In the genomic region with DNA sequence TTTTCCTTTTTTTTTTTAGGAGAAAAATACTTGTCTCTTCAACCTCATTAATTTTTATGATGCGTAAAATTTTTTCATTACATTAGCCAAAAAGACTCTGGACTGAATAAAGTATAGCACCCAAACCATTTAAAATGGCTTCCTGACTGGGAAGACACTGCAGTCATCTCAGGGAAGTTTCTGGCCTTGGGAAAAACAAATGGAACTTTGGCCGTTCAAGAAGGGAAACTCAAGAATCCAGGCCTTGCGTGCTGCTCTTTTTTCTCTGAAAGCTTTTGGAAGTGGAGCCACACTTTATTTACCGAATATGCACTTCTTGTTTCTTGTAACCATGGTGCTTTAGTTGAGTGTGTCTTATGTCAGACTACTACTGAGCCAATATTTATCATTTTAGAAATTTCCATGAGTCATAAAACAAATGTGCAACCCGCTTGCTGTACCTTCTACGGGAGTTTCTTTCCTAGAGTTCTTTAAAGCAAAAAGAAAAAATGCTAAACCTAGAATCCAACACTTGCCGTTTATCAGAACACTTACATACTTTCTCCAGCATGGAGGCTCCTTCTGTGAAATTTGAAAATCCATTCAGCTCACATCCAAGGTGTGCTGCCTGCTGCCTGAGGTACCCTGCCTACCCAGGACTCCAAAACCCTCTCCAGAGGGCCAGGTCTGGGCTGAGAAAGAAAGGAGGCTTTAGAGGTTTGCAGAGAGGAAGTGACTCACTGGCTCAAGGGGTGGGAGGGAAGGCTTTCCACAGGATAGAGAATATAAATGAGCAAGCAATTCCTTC, we compare ENCODE assay signal across 8 cellular contexts. TPM values are rescaled to one million over a fixed set of nuclear protein-coding genes. Genes with fewer than 3 reads are reported as not detected.
DNase-seq lines count a peak whose midpoint lies in the region; ATAC-seq and TF ChIP-seq lines count a peak whose summit lies in the region.

No MANE protein-coding gene starts in this region.

- ATAC-seq in GM21723 (IDR thresholded peaks at IDR 0.05; ENCODE audit: unreplicated experiment), result no peak
- ATAC-seq in HG03039 (IDR thresholded peaks at IDR 0.05; ENCODE audit: unreplicated experiment), result no peak

- peak; percentile 55 for DNase-seq in stimulated activated CD4-positive, alpha-beta T cell treated with anti-CD3 and anti-CD28 coated beads, Interleukin-15, amount 100 ng/mL, for 24 hours
- DNase-seq in stimulated activated CD4-positive, alpha-beta T cell treated with anti-CD3 and anti-CD28 coated beads, Interleukin-4, amount 100 ng/mL, for 4 hours, result no peak
- DNase-seq in SJCRH30, result peak; percentile 43 to 60
- DNase-seq in dorsolateral prefrontal cortex, result no peak
- peak; percentile 40 for DNase-seq in mucosa of gallbladder (ENCODE audit: low spot score)
- DNase-seq in GM13977 (ENCODE audit: low spot score), result no peak

- H3K27me3 ChIP-seq in SJCRH30, result no peaks in the 10 kb centered on the region
- H3K27me3 ChIP-seq in dorsolateral prefrontal cortex, result no peaks in the 10 kb centered on the region

- in situ Hi-C loops in GM13977 (cut with MboI; ENCODE audit: low pct_unique_long_range_greater_than_20kb, low sequenced_read_pairs, unreplicated experiment), result no loop called here

- no peaks in the 10 kb centered on the region for H3K36me3 ChIP-seq in SJCRH30

- no peak overlapping the region for H3K4me3 ChIP-seq in SJCRH30
- peak overlapping the region in 1 of 59 donors; percentile 2 for H3K4me3 ChIP-seq in dorsolateral prefrontal cortex

- H3K4me1 ChIP-seq in SJCRH30, result peaks cover 25% of the 10 kb centered on the region

- no peaks in the 10 kb centered on the region for H3K9me3 ChIP-seq in SJCRH30 (replicated peaks)

- H3K27ac ChIP-seq in SJCRH30, result peak overlapping the region; percentile 37
- peak overlapping the region in 50 of 59 donors; percentile 4 to 90 (median 56) for H3K27ac ChIP-seq in dorsolateral prefrontal cortex

- TF ChIP-seq CTCF in dorsolateral prefrontal cortex (IDR thresholded peaks at IDR 0.05 in 54 of 56, conservative IDR thresholded peaks at IDR 0.05 in 2 of 56; ENCODE audit: low read depth in 1 of 56, partially characterized antibody in 56 of 56) (no peak), GM13977 (IDR thresholded peaks at IDR 0.05; ENCODE audit: extremely low read depth, insufficient read depth, missing control alignments) (no peak)

- intact Hi-C loops in dorsolateral prefrontal cortex (cut with DNase I), result no loop called here

RNA-seq across cellular contexts. Expression of gene DSTN, which starts 11.5 kb away (rescaled TPM):
- 117 and 121 TPM in 2 replicates for total RNA-seq in SJCRH30 (2014; rRNA removed; shearing (Covaris generic))
- total RNA-seq in dorsolateral prefrontal cortex (100 to 1,000 TPM; 105 to 421 (median 232) TPM), mucosa of gallbladder (738 TPM)

RNA-seq across cellular contexts. Expression of gene BFSP1, which starts 27.2 kb away (rescaled TPM):
- not detected in 2 replicates for total RNA-seq in SJCRH30 (2014; rRNA removed; shearing (Covaris generic))
- total RNA-seq in dorsolateral prefrontal cortex (1 to 10 TPM in 114 of 120 experiments, under 1 TPM in 6; 0.67 to 6.9 (median 3.2) TPM), mucosa of gallbladder (1.2 TPM)

Comparison
In these comparisons a context has a peak if more than half of its experiments do, and no peak if none do; other contexts are left out.
1. DNase-seq: peak in stimulated activated CD4-positive, alpha-beta T cell treated with anti-CD3 and anti-CD28 coated beads, Interleukin-15, amount 100 ng/mL, for 24 hours (single experiment), SJCRH30 (2 of 2) and mucosa of gallbladder (single experiment); none in stimulated activated CD4-positive, alpha-beta T cell treated with anti-CD3 and anti-CD28 coated beads, Interleukin-4, amount 100 ng/mL, for 4 hours (0 of 2), dorsolateral prefrontal cortex (0 of 10) and GM13977 (single experiment).